20 cellular contexts compared by ENCODE assay signal in genomic region chr3:184741259-184741556, GRCh38. TPM values are rescaled to one million over a fixed set of nuclear protein-coding genes. Genes with fewer than 3 reads are reported as not detected.
A peak's percentile ranks its signal among the peaks of the same experiment; 100 is the strongest.
DNase-seq lines count a peak whose midpoint lies in the region; ATAC-seq and TF ChIP-seq lines count a peak whose summit lies in the region.
"Had no signal": no experiment of that assay in that cellular context is flagged by ENCODE, and none has a peak within 500 bp of the region (broad histone marks: within the 10 kb centered on the region; RNA-seq: fewer than 3 reads in every experiment).

No MANE protein-coding gene starts in this region.

- H3K36me3 Mint-ChIP-seq in MCF 10A (ENCODE audit: insufficient read depth, unreplicated experiment): no peaks in the 10 kb centered on the region

- H3K27ac Mint-ChIP-seq in MCF 10A (ENCODE audit: low read depth, unreplicated experiment): peak overlapping the region; percentile 93
- H3K27ac Mint-ChIP-seq: activated CD4-positive, alpha-beta T cell treated with anti-CD3 and anti-CD28 coated beads, Interleukin-2, amount 10 ng/mL, durations not matched to agents 24 days and 14 days; activated naive CD4-positive, alpha-beta T cell treated with anti-CD3 and anti-CD28 coated beads for 36 hours; activated T-cell treated with anti-CD3 and anti-CD28 coated beads, Interleukin-2, amount 50 U/mL, for 72 hours; T-helper 17 cell had no signal

- peak overlapping the region; percentile 68 for H3K4me3 Mint-ChIP-seq in MCF 10A (ENCODE audit: unreplicated experiment)
- H3K4me3 Mint-ChIP-seq: activated CD4-positive, alpha-beta T cell treated with anti-CD3 and anti-CD28 coated beads, Interleukin-2, amount 10 ng/mL, durations not matched to agents 24 days and 14 days; activated naive CD4-positive, alpha-beta T cell treated with anti-CD3 and anti-CD28 coated beads for 36 hours; central memory CD8-positive, alpha-beta T cell; T-helper 17 cell had no signal

- H3K4me3 ChIP-seq in MG63: no peak overlapping the region
- no peak overlapping the region for H3K4me3 ChIP-seq in spleen
- H3K4me3 ChIP-seq: gastrocnemius medialis, GM23248, lung, testis had no signal

- TF ChIP-seq CTCF in MCF 10A (IDR thresholded peaks at IDR 0.05; ENCODE audit: unreplicated experiment) (no peak), spleen (IDR thresholded peaks at IDR 0.05 in 8 of 11, conservative IDR thresholded peaks at IDR 0.05 in 3 of 11) (no peak)

- CTCF ChIA-PET in MCF 10A (lab: Yijun Ruan, JAX): interaction anchor here (0.7 to 1.5 kb wide), 2 partner anchors 17 to 28 kb away, joined by 3 read pairs; no protein-coding TSS in a partner anchor

- no peaks in the 10 kb centered on the region for H3K27me3 ChIP-seq in MG63
- H3K27me3 ChIP-seq in spleen (replicated peaks in 1 of 7): peaks cover 0 to 19% (median 0%) of the 10 kb centered on the region in 7 donors
- H3K27me3 ChIP-seq: gastrocnemius medialis, testis had no signal

- DNase-seq in MG63 (peak; percentile 32), MCF 10A (ENCODE audit: unreplicated experiment) (peak; percentile 82), left lobe of liver (ENCODE audit: low spot score) (peak; percentile 29), spleen (peak; percentile 43), HuH-7.5 (ENCODE audit: low spot score) (no peak), NCI-H1048 (lab: John Stamatoyannopoulos, UW) (no peak), anterior cingulate cortex (lab: John Stamatoyannopoulos, UW) (no peak)
- DNase-seq: activated CD4-positive, alpha-beta T cell treated with anti-CD3 and anti-CD28 coated beads, Interleukin-2, amount 10 ng/mL, durations not matched to agents 24 days and 14 days; gastrocnemius medialis; MM.1S; NK-92 treated with Interleukin-12 subunit alpha and Interleukin-12 subunit beta, amount 100 ng/mL, for 24 hours; T-helper 17 cell; testis had no signal

- H3K27ac ChIP-seq in spleen: no peak overlapping the region
- H3K27ac ChIP-seq: gastrocnemius medialis, GM23248, HL-60, testis had no signal

- peaks cover 0 to 4% (median 0%) of the 10 kb centered on the region in 6 donors for H3K4me1 ChIP-seq in spleen
- H3K4me1 ChIP-seq: gastrocnemius medialis, testis had no signal

- H3K4me1 Mint-ChIP-seq in MCF 10A (ENCODE audit: insufficient read depth, unreplicated experiment): peaks cover 48% of the 10 kb centered on the region
- H3K4me1 Mint-ChIP-seq: central memory CD8-positive, alpha-beta T cell had no signal

- BruUV-seq in MCF 10A (replicated peaks; lab: Mats Ljungman, UMichigan): no TSS peak

- intact Hi-C loops in MCF 10A (cut with micrococcal nuclease): no loop called here
- intact Hi-C loops in spleen (cut with DNase I; ENCODE audit: low total_unique reads): no loop called here

- POLR2A ChIA-PET in MCF 10A (lab: Yijun Ruan, JAX): interaction anchor here (0.6 to 10.4 kb wide), 18 partner anchors 9 to 175 kb away, joined by 3 to 183 read pairs (median 5); partner anchors contain the start of gene MAGEF1

- 89 to 97% (median 93%) methylated on average over 6 to 8 of the region's 8 CpGs for WGBS in spleen, 5 donors

- no peaks in the 10 kb centered on the region for H3K27me3 Mint-ChIP-seq in MCF 10A (ENCODE audit: insufficient read depth, unreplicated experiment)

- no peaks in the 10 kb centered on the region; the same call in 1 of the 2 replicates for H3K36me3 ChIP-seq in MG63
- no peaks in the 10 kb centered on the region for H3K36me3 ChIP-seq in spleen
- H3K36me3 ChIP-seq: gastrocnemius medialis had no signal

- TF ChIP-seq POLR2A in spleen (IDR thresholded peaks at IDR 0.05): no peak

- H3K9me3 Mint-ChIP-seq in MCF 10A (ENCODE audit: unreplicated experiment): no peaks in the 10 kb centered on the region
- H3K9me3 Mint-ChIP-seq: activated CD4-positive, alpha-beta T cell treated with anti-CD3 and anti-CD28 coated beads, Interleukin-2, amount 10 ng/mL, durations not matched to agents 24 days and 14 days; activated naive CD4-positive, alpha-beta T cell treated with anti-CD3 and anti-CD28 coated beads for 36 hours; activated T-cell treated with anti-CD3 and anti-CD28 coated beads, Interleukin-2, amount 50 U/mL, for 72 hours; central memory CD8-positive, alpha-beta T cell had no signal

- H3K9me3 ChIP-seq in MG63: no peaks in the 10 kb centered on the region
- H3K9me3 ChIP-seq in spleen: no peaks in the 10 kb centered on the region
- H3K9me3 ChIP-seq: gastrocnemius medialis, testis had no signal

- no peak for ATAC-seq in left lobe of liver
- no peak for ATAC-seq in GM18520 (IDR thresholded peaks at IDR 0.05; ENCODE audit: unreplicated experiment)
- ATAC-seq: gastrocnemius medialis, T-helper 17 cell had no signal

RNA-seq across cellular contexts. Expression of gene MAGEF1, which starts 29.3 kb away (rescaled TPM):
- total RNA-seq in MG63 (2014; rRNA removed; shearing (Covaris generic); ENCODE audit: low replicate concordance): 25.6 and 30.3 TPM in 2 replicates
- total RNA-seq in MCF 10A (2022): 34.5 and 41.2 TPM in 2 replicates
- 12.0 TPM for total RNA-seq in left lobe of liver
- total RNA-seq in spleen: 10 to 100 TPM; 16.5 to 22.6 (median 19.0) TPM
- 10 to 100 TPM; 36.2 to 42.1 (median 38.1) TPM for polyA plus RNA-seq in spleen

Comparison
In these comparisons a context has a peak if more than half of its experiments do, and no peak if none do; other contexts are left out.
1. DNase-seq: peak in MG63 (single experiment), MCF 10A (single experiment), left lobe of liver (single experiment) and spleen (single experiment); none in HuH-7.5 (single experiment), NCI-H1048 (single experiment) and anterior cingulate cortex (0 of 58).